Comparison of ENCODE assay signal across 8 cellular contexts in the genomic region with DNA sequence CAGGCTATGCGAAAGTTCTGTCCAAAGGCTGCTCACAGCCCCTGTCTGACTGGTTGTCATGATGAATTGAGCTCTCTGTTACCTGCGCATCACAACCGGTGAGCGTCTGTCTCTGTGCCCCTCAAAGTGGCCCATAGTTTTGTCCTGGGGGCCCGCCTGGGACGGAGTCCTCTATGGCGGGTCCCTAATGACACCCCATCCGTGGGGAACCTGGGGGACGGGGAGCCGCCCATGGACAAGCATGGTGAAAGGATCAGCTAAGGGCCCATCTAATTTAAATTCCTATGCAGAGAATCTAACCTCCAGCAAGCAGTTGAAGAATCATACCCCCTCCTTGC. TPM values are rescaled to one million over a fixed set of nuclear protein-coding genes. Genes with fewer than 3 reads are reported as not detected.
DNase-seq lines count a peak whose midpoint lies in the region; ATAC-seq and TF ChIP-seq lines count a peak whose summit lies in the region.

No MANE protein-coding gene starts in this region.

- H3K36me3 Mint-ChIP-seq in activated naive CD8-positive, alpha-beta T cell treated with anti-CD3 and anti-CD28 coated beads, Interleukin-2, amount 10 ng/mL, durations not matched to agents 7 days and 5 days, result peaks cover 21% of the 10 kb centered on the region

- peak; percentile 4 for ATAC-seq in GM18519 (IDR thresholded peaks at IDR 0.05; ENCODE audit: low FRiP score, unreplicated experiment)
- peak; percentile 1 for ATAC-seq in HG03039 (IDR thresholded peaks at IDR 0.05; ENCODE audit: unreplicated experiment)
- no peak for ATAC-seq in activated naive CD8-positive, alpha-beta T cell treated with anti-CD3 and anti-CD28 coated beads, Interleukin-2, amount 10 ng/mL, durations not matched to agents 7 days and 5 days (ENCODE audit: low read depth)
- ATAC-seq in HG02981 (IDR thresholded peaks at IDR 0.05; ENCODE audit: unreplicated experiment), result no peak

- TF ChIP-seq EP300 in transverse colon (IDR thresholded peaks at IDR 0.05; ENCODE audit: low read depth), result no peak

- peaks cover 29% of the 10 kb centered on the region for H3K4me1 Mint-ChIP-seq in activated naive CD8-positive, alpha-beta T cell treated with anti-CD3 and anti-CD28 coated beads, Interleukin-2, amount 10 ng/mL, durations not matched to agents 7 days and 5 days

- POLR2A ChIA-PET in activated naive CD8-positive, alpha-beta T cell treated with anti-CD3 and anti-CD28 coated beads, Interleukin-2, amount 10 ng/mL, durations not matched to agents 7 days and 5 days (lab: Charles Lee), result interaction anchor here (0.8 to 3.5 kb wide), 19 partner anchors 9 to 240 kb away, joined by 3 to 84 read pairs (median 5); partner anchors contain the start of genes MAT2A, RNF181, SH2D6 and TGOLN2

- H3K27ac ChIP-seq in layer of hippocampus (ENCODE audit: low read depth, low read length), result peak overlapping the region; percentile 81
- H3K27ac ChIP-seq in transverse colon, result peak overlapping the region; percentile 92 to 95 (median 94)

- H3K27me3 Mint-ChIP-seq in activated naive CD8-positive, alpha-beta T cell treated with anti-CD3 and anti-CD28 coated beads, Interleukin-2, amount 10 ng/mL, durations not matched to agents 7 days and 5 days, result no peaks in the 10 kb centered on the region

- intact Hi-C loops in transverse colon (cut with DNase I; ENCODE audit: low total_unique reads), result no loop called here

- peak overlapping the region; percentile 95 for H3K27ac Mint-ChIP-seq in activated naive CD8-positive, alpha-beta T cell treated with anti-CD3 and anti-CD28 coated beads, Interleukin-2, amount 10 ng/mL, durations not matched to agents 7 days and 5 days

- peaks cover 7 to 30% (median 20%) of the 10 kb centered on the region in 4 donors for H3K4me1 ChIP-seq in transverse colon

- H3K4me3 ChIP-seq in transverse colon, result peak overlapping the region; percentile 64 to 77 (median 68)

- H3K9me3 Mint-ChIP-seq in activated naive CD8-positive, alpha-beta T cell treated with anti-CD3 and anti-CD28 coated beads, Interleukin-2, amount 10 ng/mL, durations not matched to agents 7 days and 5 days, result no peaks in the 10 kb centered on the region

- peaks cover 0 to 18% (median 7%) of the 10 kb centered on the region in 4 donors for H3K36me3 ChIP-seq in transverse colon

- no peak for DNase-seq in activated naive CD8-positive, alpha-beta T cell treated with anti-CD3 and anti-CD28 coated beads, Interleukin-2, amount 10 ng/mL, durations not matched to agents 7 days and 5 days
- no peak for DNase-seq in transverse colon
- no peak for DNase-seq in stimulated activated naive CD4-positive, alpha-beta T cell treated with Interleukin-2 at 50 U/mL for 16 hours (lab: John Stamatoyannopoulos, UW)
- DNase-seq in NOMO-1 (lab: John Stamatoyannopoulos, UW; ENCODE audit: unreplicated experiment in 2 of 2), result no peak

- H3K4me3 Mint-ChIP-seq in activated naive CD8-positive, alpha-beta T cell treated with anti-CD3 and anti-CD28 coated beads, Interleukin-2, amount 10 ng/mL, durations not matched to agents 7 days and 5 days, result peak overlapping the region; percentile 92

- no peak for TF ChIP-seq CTCF in transverse colon (IDR thresholded peaks at IDR 0.05)

- no peaks in the 10 kb centered on the region for H3K9me3 ChIP-seq in transverse colon

- WGBS in transverse colon (ENCODE audit: low coverage in 1 of 2), 2 donors, result 11% methylated on average over 10 of the region's 10 CpGs; no CpG with 5 or more reads in 1 of the 2 donors

- no peak for TF ChIP-seq POLR2A in transverse colon (IDR thresholded peaks at IDR 0.05)

- H3K27me3 ChIP-seq in layer of hippocampus (ENCODE audit: control insufficient read depth, insufficient read depth, low read length), result no peaks in the 10 kb centered on the region
- H3K27me3 ChIP-seq in transverse colon, result no peaks in the 10 kb centered on the region

- in situ Hi-C loops in transverse colon (cut with MboI; ENCODE audit: low pct_ligation_motif_present in 1 of 4, low pct_unique_long_range_greater_than_20kb in 1 of 4, low sequenced_read_pairs in 3 of 4), result no loop called here

RNA-seq across cellular contexts. Expression of gene ELMOD3, which starts 0.5 kb away (rescaled TPM):
- 10 to 100 TPM; 23.1 to 26.4 TPM for total RNA-seq in activated naive CD8-positive, alpha-beta T cell treated with anti-CD3 and anti-CD28 coated beads, Interleukin-2, amount 10 ng/mL, durations not matched to agents 7 days and 5 days
- 10 to 100 TPM; 13.3 to 37.8 (median 32.8) TPM for total RNA-seq in transverse colon

RNA-seq across cellular contexts. Expression of gene RETSAT, which starts 0.7 kb away (rescaled TPM):
- 10 to 100 TPM; 28.8 to 29.7 TPM for total RNA-seq in activated naive CD8-positive, alpha-beta T cell treated with anti-CD3 and anti-CD28 coated beads, Interleukin-2, amount 10 ng/mL, durations not matched to agents 7 days and 5 days
- 100 to 1,000 TPM; 109 to 638 (median 330) TPM for total RNA-seq in transverse colon

RNA-seq across cellular contexts. Expression of gene TGOLN2, which starts 27.3 kb away (rescaled TPM):
- 100 to 1,000 TPM; 144 to 148 TPM for total RNA-seq in activated naive CD8-positive, alpha-beta T cell treated with anti-CD3 and anti-CD28 coated beads, Interleukin-2, amount 10 ng/mL, durations not matched to agents 7 days and 5 days
- 100 to 1,000 TPM; 113 to 234 (median 232) TPM for total RNA-seq in transverse colon

RNA-seq across cellular contexts. Expression of gene CAPG, which starts 55.1 kb away (rescaled TPM):
- 100 to 1,000 TPM; 263 to 279 TPM for total RNA-seq in activated naive CD8-positive, alpha-beta T cell treated with anti-CD3 and anti-CD28 coated beads, Interleukin-2, amount 10 ng/mL, durations not matched to agents 7 days and 5 days
- 10 to 100 TPM; 18.3 to 92.1 (median 45.2) TPM for total RNA-seq in transverse colon

Comparison
In these comparisons a context has a peak if more than half of its experiments do, and no peak if none do; other contexts are left out.
1. ATAC-seq: peak in GM18519 (single experiment) and HG03039 (single experiment); none in activated naive CD8-positive, alpha-beta T cell treated with anti-CD3 and anti-CD28 coated beads, Interleukin-2, amount 10 ng/mL, durations not matched to agents 7 days and 5 days (single experiment) and HG02981 (single experiment).